25 cellular contexts compared by ENCODE assay signal in genomic region chr1:206510371-206510770, GRCh38. TPM values are rescaled to one million over a fixed set of nuclear protein-coding genes. Genes with fewer than 3 reads are reported as not detected.
"Had no signal": no experiment of that assay in that cellular context is flagged by ENCODE, and none has a peak within 500 bp of the region (broad histone marks: within the 10 kb centered on the region; RNA-seq: fewer than 3 reads in every experiment).

No MANE protein-coding gene starts in this region.

- H3K4me3 Mint-ChIP-seq: activated B cell treated with CpG ODN at 0.5 μM for 24 hours; activated CD4-positive, alpha-beta memory T cell treated with anti-CD3 and anti-CD28 coated beads for 36 hours; activated naive CD4-positive, alpha-beta T cell treated with anti-CD3 and anti-CD28 coated beads for 36 hours; activated naive CD8-positive, alpha-beta T cell treated with anti-CD3 and anti-CD28 coated beads, Interleukin-2, amount 10 ng/mL, durations not matched to agents 7 days and 5 days; activated T-cell treated with anti-CD3 and anti-CD28 coated beads, Interleukin-2, amount 50 U/mL, for 72 hours; immature natural killer cell; mesothelial cell of epicardium had no signal

- H3K36me3 ChIP-seq: cardiac muscle cell, left lung, prostate gland, thyroid gland, upper lobe of right lung had no signal

- H2AFZ ChIP-seq: hepatocyte had no signal

- H3K4me1 ChIP-seq: prostate gland had no signal

- H3K9me3 Mint-ChIP-seq: activated B cell treated with CpG ODN at 0.5 μM for 24 hours; activated CD4-positive, alpha-beta memory T cell treated with anti-CD3 and anti-CD28 coated beads for 36 hours; activated naive CD4-positive, alpha-beta T cell treated with anti-CD3 and anti-CD28 coated beads for 36 hours; activated naive CD8-positive, alpha-beta T cell treated with anti-CD3 and anti-CD28 coated beads, Interleukin-2, amount 10 ng/mL, durations not matched to agents 7 days and 5 days; activated T-cell treated with anti-CD3 and anti-CD28 coated beads, Interleukin-2, amount 50 U/mL, for 72 hours; immature natural killer cell; mesothelial cell of epicardium; naive thymus-derived CD8-positive, alpha-beta T cell had no signal

- ATAC-seq: activated T-cell treated with anti-CD3 and anti-CD28 coated beads, Interleukin-2, amount 50 U/mL, for 72 hours; esophagus mucosa; left lung; naive thymus-derived CD8-positive, alpha-beta T cell; upper lobe of right lung had no signal

- H3K36me3 Mint-ChIP-seq: activated CD4-positive, alpha-beta memory T cell treated with anti-CD3 and anti-CD28 coated beads for 36 hours; activated naive CD8-positive, alpha-beta T cell treated with anti-CD3 and anti-CD28 coated beads, Interleukin-2, amount 10 ng/mL, durations not matched to agents 7 days and 5 days; mesothelial cell of epicardium; naive thymus-derived CD8-positive, alpha-beta T cell had no signal

- H3K27ac ChIP-seq: cardiac muscle cell, hepatocyte, left lung, thyroid gland, upper lobe of right lung had no signal

- H3K27me3 ChIP-seq: cardiac muscle cell, thyroid gland, upper lobe of right lung had no signal

- H3K4me3 ChIP-seq: cardiac muscle cell, hepatocyte, left lung, lung, prostate gland, thyroid gland, upper lobe of right lung had no signal

- DNase-seq: activated B cell treated with CpG ODN at 0.5 μM for 24 hours; activated CD4-positive, alpha-beta memory T cell treated with anti-CD3 and anti-CD28 coated beads for 36 hours; activated CD4-positive, alpha-beta T cell treated with anti-CD3 and anti-CD28 coated beads for 4 hours; activated effector memory CD4-positive, alpha-beta T cell treated with Interleukin-2 at 50 U/mL for 16 hours; activated naive CD4-positive, alpha-beta T cell treated with anti-CD3 and anti-CD28 coated beads for 36 hours; activated naive CD8-positive, alpha-beta T cell treated with anti-CD3 and anti-CD28 coated beads, Interleukin-2, amount 10 ng/mL, durations not matched to agents 7 days and 5 days; activated T-cell treated with anti-CD3 and anti-CD28 coated beads, Interleukin-2, amount 50 U/mL, for 72 hours; amygdala; glutamatergic neuron; immature natural killer cell; kidney glomerular epithelial cell; naive thymus-derived CD8-positive, alpha-beta T cell; stimulated activated CD4-positive, alpha-beta T cell treated with anti-CD3 and anti-CD28 coated beads, Interleukin-4, amount 100 ng/mL, for 24 hours; stimulated activated naive CD4-positive, alpha-beta T cell treated with Interleukin-2 at 50 U/mL for 16 hours; T-helper 9 cell; thyroid gland had no signal

- H3K4me2 ChIP-seq: hepatocyte had no signal

- H3K9me3 ChIP-seq: left lung, prostate gland, thyroid gland, upper lobe of right lung had no signal

RNA-seq across cellular contexts. Expression of gene RASSF5, which starts 3.0 kb away (rescaled TPM):
- total RNA-seq: osteocyte had no signal
